Comparison of ENCODE assay signal across 14 cellular contexts in the genomic region with DNA sequence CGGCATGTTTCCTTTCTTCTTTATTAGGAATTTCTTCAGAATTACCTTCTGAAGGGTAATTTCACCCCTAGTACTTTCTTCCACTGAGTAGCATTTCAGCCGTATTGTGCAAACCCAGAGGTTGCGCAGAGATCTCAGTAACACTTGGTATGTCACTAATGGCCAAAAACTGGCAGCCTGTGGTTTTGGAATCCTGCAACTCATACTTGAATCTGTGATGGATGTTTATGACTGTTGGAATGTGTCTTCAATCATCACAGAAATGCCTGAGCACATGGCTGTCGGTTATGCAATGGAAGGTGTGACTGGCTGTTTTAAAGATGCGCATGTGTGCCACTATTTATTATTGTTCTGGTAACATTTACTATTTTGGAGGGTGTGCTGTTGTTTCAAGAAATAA.
DNase-seq lines count a peak whose midpoint lies in the region; ATAC-seq and TF ChIP-seq lines count a peak whose summit lies in the region.
"Had no signal": no experiment of that assay in that cellular context is flagged by ENCODE, and none has a peak within 500 bp of the region (broad histone marks: within the 10 kb centered on the region; RNA-seq: fewer than 3 reads in every experiment).

No MANE protein-coding gene starts in this region.

- DNase-seq in HL-60 (ENCODE audit: low read depth in 1 of 2, low spot score in 1 of 2), result peak; percentile 66 to 98
- DNase-seq in SKM-1 treated with dmso at 0.1 percent for 144 hours (lab: John Stamatoyannopoulos, UW; ENCODE audit: unreplicated experiment), result peak; percentile 55
- peak; percentile 96 for DNase-seq in iris pigment epithelial cell (ENCODE audit: low read depth)
- no peak for DNase-seq in psoas muscle
- DNase-seq in GOT3 (lab: John Stamatoyannopoulos, UW), result no peak
- DNase-seq: brain microvascular endothelial cell, NCI-H1048, NCI-H446 had no signal

- H3K4me1 ChIP-seq in psoas muscle, result no peaks in the 10 kb centered on the region
- H3K4me1 ChIP-seq: A549, Peyer's patch had no signal

- intact Hi-C loops in psoas muscle (cut with DNase I), result no loop called here

- 74 to 78% (median 74%) methylated on average over 5 of the region's 5 CpGs for WGBS in psoas muscle, 3 donors

- TF ChIP-seq CTCF in 22Rv1 (IDR thresholded peaks at IDR 0.05), result no peak
- TF ChIP-seq CTCF in HL-60 (IDR thresholded peaks at IDR 0.05; ENCODE audit: insufficient read depth, low read length), result no peak
- no peak for TF ChIP-seq CTCF in psoas muscle (IDR thresholded peaks at IDR 0.05)

- peak overlapping the region; percentile 79 for H3K27ac ChIP-seq in 22Rv1
- peak overlapping the region; percentile 76 for H3K27ac ChIP-seq in HL-60 (replicated peaks)
- H3K27ac ChIP-seq in psoas muscle, result no peak overlapping the region
- H3K27ac ChIP-seq: A549, brain microvascular endothelial cell, Peyer's patch, thoracic aorta had no signal

- H3K27me3 ChIP-seq in HL-60 (ENCODE audit: insufficient read depth, poor library complexity, severe bottlenecking) (no peaks in the 10 kb centered on the region), psoas muscle (ENCODE audit: insufficient read depth in 3 of 3, low read length in 2 of 3) (no peaks in the 10 kb centered on the region)
- H3K27me3 ChIP-seq: brain microvascular endothelial cell, Peyer's patch had no signal

- H3K4me3 ChIP-seq in HL-60 (replicated peaks; ENCODE audit: insufficient read depth, low read length) (no peak overlapping the region), psoas muscle (no peak overlapping the region)
- H3K4me3 ChIP-seq: A549, Peyer's patch, thoracic aorta had no signal

- ATAC-seq in psoas muscle, result no peak
- no peak for ATAC-seq in GM21786 (IDR thresholded peaks at IDR 0.05; ENCODE audit: unreplicated experiment)
- ATAC-seq in GM21381 (IDR thresholded peaks at IDR 0.05; ENCODE audit: unreplicated experiment), result no peak
- ATAC-seq: A549 had no signal

- H3K9me3 ChIP-seq in psoas muscle, result no peaks in the 10 kb centered on the region
- H3K9me3 ChIP-seq: A549 had no signal

- no peaks in the 10 kb centered on the region for H3K36me3 ChIP-seq in psoas muscle (ENCODE audit: insufficient read depth in 1 of 2, low read depth in 1 of 2)
- H3K36me3 ChIP-seq: brain microvascular endothelial cell, Peyer's patch, thoracic aorta had no signal

Comparison
In these comparisons a context has a peak if more than half of its experiments do, and no peak if none do; other contexts are left out.
1. DNase-seq: peak in HL-60 (2 of 2), SKM-1 treated with dmso at 0.1 percent for 144 hours (single experiment) and iris pigment epithelial cell (single experiment); none in psoas muscle (0 of 2) and GOT3 (single experiment).